16 cellular contexts compared by ENCODE assay signal in the genomic region with DNA sequence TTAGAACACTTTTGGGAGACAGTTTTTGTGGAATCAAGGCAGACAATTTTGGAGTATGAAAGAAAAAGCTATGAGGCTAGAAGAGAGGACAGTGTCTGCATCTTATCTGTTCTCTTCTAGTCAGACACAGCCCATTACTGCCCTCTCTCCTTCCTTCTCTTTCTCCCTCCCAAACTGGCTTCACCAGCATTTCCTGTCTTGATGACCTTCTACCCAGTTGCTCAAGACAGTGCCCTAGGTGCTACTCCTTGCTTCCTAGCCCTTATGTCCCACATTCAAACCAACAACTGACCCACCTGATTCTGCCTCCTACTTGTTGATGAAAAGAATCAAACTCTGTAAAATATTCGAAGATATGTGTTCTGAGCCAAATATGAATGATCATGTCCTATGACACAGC.
A peak's percentile ranks its signal among the peaks of the same experiment; 100 is the strongest.
DNase-seq lines count a peak whose midpoint lies in the region; ATAC-seq and TF ChIP-seq lines count a peak whose summit lies in the region.
"Had no signal": no experiment of that assay in that cellular context is flagged by ENCODE, and none has a peak within 500 bp of the region (broad histone marks: within the 10 kb centered on the region; RNA-seq: fewer than 3 reads in every experiment).

No MANE protein-coding gene starts in this region.

- peak; percentile 62 for DNase-seq in Calu3
- DNase-seq in LNCaP clone FGC (ENCODE audit: low read depth), result peak; percentile 44
- DNase-seq in activated CD4-positive, alpha-beta memory T cell treated with anti-CD3 and anti-CD28 coated beads for 36 hours, result no peak
- no peak for DNase-seq in naive B cell
- no peak for DNase-seq in RPMI8226
- DNase-seq in germinal center (ENCODE audit: low spot score), result no peak
- no peak for DNase-seq in NCI-H526 (lab: John Stamatoyannopoulos, UW)
- DNase-seq: activated naive CD4-positive, alpha-beta T cell treated with Interleukin-2 at 50 U/mL for 16 hours; Caco-2; effector CD8-positive, alpha-beta T cell; NCI-H1436 treated with DMSO at 0.1 percent for 48 hours; NCI-H446 treated with DMSO at 0.1 percent for 48 hours; T1000 had no signal

- no peak overlapping the region for H3K4me3 Mint-ChIP-seq in Calu3 (ENCODE audit: low read depth, unreplicated experiment)
- no peak overlapping the region for H3K4me3 Mint-ChIP-seq in activated CD4-positive, alpha-beta memory T cell treated with anti-CD3 and anti-CD28 coated beads for 36 hours
- peak overlapping the region in 5 of 8 donors; percentile 0 to 31 (median 5) for H3K4me3 Mint-ChIP-seq in naive B cell

- CTCF ChIA-PET in Calu3 (lab: Charles Lee), result interaction anchor here (1.1 to 1.3 kb wide), 2 partner anchors 9 to 18 kb away, joined by 3 read pairs; no protein-coding TSS in a partner anchor
- CTCF ChIA-PET in activated CD4-positive, alpha-beta memory T cell treated with anti-CD3 and anti-CD28 coated beads for 36 hours (lab: Charles Lee), result interaction anchor here (1.5 to 5.1 kb wide), 4 partner anchors 10 to 34 kb away, joined by 6 to 55 read pairs (median 11); no protein-coding TSS in a partner anchor

- TF ChIP-seq CTCF in Calu3 (IDR thresholded peaks at IDR 0.05; ENCODE audit: unreplicated experiment), result no peak
- TF ChIP-seq CTCF in LNCaP clone FGC (IDR thresholded peaks at IDR 0.05; ENCODE audit: control insufficient read depth, extremely low read depth, insufficient read depth), result no peak

- H3K4me3 ChIP-seq in LNCaP clone FGC (ENCODE audit: low read depth, low read length), result no peak overlapping the region
- H3K4me3 ChIP-seq: right atrium auricular region, tibial nerve had no signal

- no TSS peak for BruUV-seq in Calu3 (replicated peaks; lab: Mats Ljungman, UMichigan)

- intact Hi-C loops in Calu3 (cut with micrococcal nuclease; ENCODE audit: unreplicated experiment), result loop anchor here (2.0 kb wide), 1 partner anchor 69 kb away; no protein-coding TSS in a partner anchor
- intact Hi-C loops in activated CD4-positive, alpha-beta memory T cell treated with anti-CD3 and anti-CD28 coated beads for 36 hours (cut with micrococcal nuclease), result no loop called here

- H3K4me1 Mint-ChIP-seq in Calu3 (ENCODE audit: low read depth, unreplicated experiment) (peaks cover 12% of the 10 kb centered on the region), naive B cell (peaks cover 61 to 86% (median 68%) of the 10 kb centered on the region in 3 donors)
- H3K4me1 Mint-ChIP-seq in activated CD4-positive, alpha-beta memory T cell treated with anti-CD3 and anti-CD28 coated beads for 36 hours (ENCODE audit: low read depth), result peaks cover 72% of the 10 kb centered on the region

- POLR2A ChIA-PET in activated CD4-positive, alpha-beta memory T cell treated with anti-CD3 and anti-CD28 coated beads for 36 hours (lab: Charles Lee), result interaction anchor here (0.8 kb wide), 1 partner anchor 86 kb away, joined by 4 read pairs; no protein-coding TSS in a partner anchor

- H3K27ac Mint-ChIP-seq in Calu3 (ENCODE audit: unreplicated experiment) (no peak overlapping the region), naive B cell (peak overlapping the region in 4 of 6 donors; percentile 10 to 98 (median 59))
- H3K27ac Mint-ChIP-seq in activated CD4-positive, alpha-beta memory T cell treated with anti-CD3 and anti-CD28 coated beads for 36 hours, result peak overlapping the region; percentile 55

- H3K36me3 Mint-ChIP-seq in Calu3 (ENCODE audit: insufficient read depth, unreplicated experiment), result no peaks in the 10 kb centered on the region
- H3K36me3 Mint-ChIP-seq in activated CD4-positive, alpha-beta memory T cell treated with anti-CD3 and anti-CD28 coated beads for 36 hours, result no peaks in the 10 kb centered on the region
- no peaks in the 10 kb centered on the region for H3K36me3 Mint-ChIP-seq in naive B cell

- H3K27me3 Mint-ChIP-seq in Calu3 (ENCODE audit: unreplicated experiment), result peaks cover under 1% of the 10 kb centered on the region
- no peaks in the 10 kb centered on the region for H3K27me3 Mint-ChIP-seq in activated CD4-positive, alpha-beta memory T cell treated with anti-CD3 and anti-CD28 coated beads for 36 hours
- H3K27me3 Mint-ChIP-seq in naive B cell, result no peaks in the 10 kb centered on the region

- H3K9me3 Mint-ChIP-seq in Calu3 (ENCODE audit: low read depth, unreplicated experiment) (peaks cover 3% of the 10 kb centered on the region), naive B cell (no peaks in the 10 kb centered on the region)
- no peaks in the 10 kb centered on the region for H3K9me3 Mint-ChIP-seq in activated CD4-positive, alpha-beta memory T cell treated with anti-CD3 and anti-CD28 coated beads for 36 hours

- ATAC-seq in naive B cell (ENCODE audit: low read depth in 2 of 2), result no peak
- no peak for ATAC-seq in GM18502 (IDR thresholded peaks at IDR 0.05; ENCODE audit: poor library complexity, unreplicated experiment)

Comparison
In these comparisons a context has a peak if more than half of its experiments do, and no peak if none do; other contexts are left out.
1. DNase-seq: peak in Calu3 (single experiment) and LNCaP clone FGC (single experiment); none in activated CD4-positive, alpha-beta memory T cell treated with anti-CD3 and anti-CD28 coated beads for 36 hours (single experiment), naive B cell (single experiment), RPMI8226 (single experiment), germinal center (single experiment) and NCI-H526 (0 of 2).
2. H3K4me3 Mint-ChIP-seq: peak in naive B cell (5 of 8); none in Calu3 (single experiment) and activated CD4-positive, alpha-beta memory T cell treated with anti-CD3 and anti-CD28 coated beads for 36 hours (single experiment).